22 cellular contexts compared by ENCODE assay signal in the genomic region with DNA sequence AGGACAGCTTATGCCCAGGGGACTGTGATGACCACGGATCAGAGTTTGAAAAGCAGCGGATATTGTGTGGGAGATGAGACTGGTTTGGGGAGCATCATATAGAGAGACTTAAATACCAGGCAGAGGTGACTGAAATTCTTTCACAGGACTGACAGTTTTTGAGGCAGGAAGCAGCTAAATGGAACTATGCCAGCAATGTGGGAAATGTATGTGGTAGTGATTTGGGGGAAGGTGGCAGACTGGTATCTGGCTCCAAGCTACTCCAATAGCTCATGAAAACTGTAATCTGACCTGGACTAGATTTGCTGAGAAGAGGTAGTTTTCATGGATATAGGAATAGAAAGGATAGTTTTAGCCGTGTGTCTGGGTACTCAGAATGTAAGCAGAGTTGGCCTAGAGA.
"Had no signal": no experiment of that assay in that cellular context is flagged by ENCODE, and none has a peak within 500 bp of the region (broad histone marks: within the 10 kb centered on the region; RNA-seq: fewer than 3 reads in every experiment).

No MANE protein-coding gene starts in this region.

- H3K4me3 Mint-ChIP-seq: activated B cell treated with CpG ODN at 0.5 μM for 24 hours; activated CD8-positive, alpha-beta T cell treated with anti-CD3 and anti-CD28 coated beads for 36 hours; activated naive CD8-positive, alpha-beta T cell; activated T-cell treated with anti-CD3 and anti-CD28 coated beads, Interleukin-2, amount 50 U/mL, for 4 hours; brain; stimulated activated naive CD8-positive, alpha-beta T cell treated with anti-CD3 and anti-CD28 coated beads, Interleukin-15, amount 100 ng/mL, for 72 hours had no signal

- FAIRE-seq: islet of Langerhans had no signal

- H3K36me3 Mint-ChIP-seq: activated naive CD8-positive, alpha-beta T cell; brain; naive thymus-derived CD4-positive, alpha-beta T cell had no signal

- H3K27ac Mint-ChIP-seq: activated B cell treated with CpG ODN at 0.5 μM for 24 hours; activated CD8-positive, alpha-beta T cell treated with anti-CD3 and anti-CD28 coated beads for 36 hours; activated naive CD8-positive, alpha-beta T cell; brain; stimulated activated naive CD8-positive, alpha-beta T cell treated with anti-CD3 and anti-CD28 coated beads, Interleukin-15, amount 100 ng/mL, for 72 hours had no signal

- H3K4me1 Mint-ChIP-seq: stimulated activated naive CD8-positive, alpha-beta T cell treated with anti-CD3 and anti-CD28 coated beads, Interleukin-15, amount 100 ng/mL, for 72 hours had no signal

- H3K27me3 Mint-ChIP-seq: activated B cell treated with CpG ODN at 0.5 μM for 24 hours; activated CD8-positive, alpha-beta T cell treated with anti-CD3 and anti-CD28 coated beads for 36 hours; activated naive CD8-positive, alpha-beta T cell; stimulated activated naive CD8-positive, alpha-beta T cell treated with anti-CD3 and anti-CD28 coated beads, Interleukin-15, amount 100 ng/mL, for 72 hours had no signal

- H3K9me3 Mint-ChIP-seq: activated B cell treated with CpG ODN at 0.5 μM for 24 hours; activated CD8-positive, alpha-beta T cell treated with anti-CD3 and anti-CD28 coated beads for 36 hours; activated T-cell treated with anti-CD3 and anti-CD28 coated beads, Interleukin-2, amount 50 U/mL, for 4 hours had no signal

- H3K4me3 ChIP-seq: coronary artery, left lung, mucosa of descending colon, testis had no signal

- ATAC-seq: activated CD8-positive, alpha-beta T cell treated with anti-CD3 and anti-CD28 coated beads for 36 hours; activated T-cell treated with anti-CD3 and anti-CD28 coated beads, Interleukin-2, amount 50 U/mL, for 4 hours; left lung; mucosa of descending colon; naive thymus-derived CD4-positive, alpha-beta T cell; stimulated activated naive CD8-positive, alpha-beta T cell treated with anti-CD3 and anti-CD28 coated beads, Interleukin-15, amount 100 ng/mL, for 72 hours had no signal

- DNase-seq: activated B cell treated with CpG ODN at 0.5 μM for 24 hours; activated CD4-positive, alpha-beta T cell treated with anti-CD3 and anti-CD28 coated beads for 48 hours; activated CD8-positive, alpha-beta T cell treated with anti-CD3 and anti-CD28 coated beads for 36 hours; activated effector memory CD4-positive, alpha-beta T cell treated with anti-CD3 and anti-CD28 coated beads, Interleukin-2, amount 50 U/mL, for 16 hours; activated T-cell treated with anti-CD3 and anti-CD28 coated beads, Interleukin-2, amount 50 U/mL, for 4 hours; amygdala; central memory CD4-positive, alpha-beta T cell; effector CD4-positive, alpha-beta T cell; foreskin fibroblast; glutamatergic neuron; left lung; mammary epithelial cell; mucosa of descending colon; stimulated activated CD4-positive, alpha-beta T cell treated with anti-CD3 and anti-CD28 coated beads, Interleukin-1b, Interleukin-23, amount 100 ng/mL, for 48 hours; stimulated activated naive CD8-positive, alpha-beta T cell treated with anti-CD3 and anti-CD28 coated beads, Interleukin-15, amount 100 ng/mL, for 72 hours; T-helper 2 cell; testis had no signal

- H3K9me3 ChIP-seq: left lung, mucosa of descending colon, testis had no signal

- H3K4me1 ChIP-seq: left lung, testis had no signal

- H3K27ac ChIP-seq: coronary artery, left lung, testis had no signal

- H3K27me3 ChIP-seq: left lung, testis had no signal

- H3K36me3 ChIP-seq: left lung had no signal
